29 cellular contexts compared by ENCODE assay signal in the genomic region with DNA sequence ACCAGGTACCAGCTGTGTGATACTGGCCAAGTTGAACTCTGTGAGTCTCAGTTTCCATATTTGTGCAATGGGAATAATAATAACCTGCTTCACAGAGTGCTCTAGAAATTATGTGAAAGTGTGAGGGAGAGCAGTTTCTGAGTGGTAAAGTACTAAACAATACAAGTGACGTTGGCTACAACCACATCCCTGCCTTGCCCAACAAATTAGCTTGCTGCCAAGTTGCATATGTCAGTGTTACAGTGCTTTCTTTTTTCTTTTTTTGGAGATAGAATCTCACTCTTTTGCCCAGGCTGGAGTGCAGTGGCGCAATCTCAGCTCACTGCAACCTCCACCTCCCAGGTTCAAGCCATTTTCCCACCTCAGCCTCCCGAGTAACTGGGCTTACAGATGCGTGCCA.
"Had no signal": no experiment of that assay in that cellular context is flagged by ENCODE, and none has a peak within 500 bp of the region (broad histone marks: within the 10 kb centered on the region; RNA-seq: fewer than 3 reads in every experiment).

No MANE protein-coding gene starts in this region.

- H3K4me3 ChIP-seq: PC-9, SJCRH30, SK-N-MC had no signal

- H3K27ac Mint-ChIP-seq: T-cell had no signal

- H3K27me3 ChIP-seq: SJCRH30 had no signal

- H3K27ac ChIP-seq: PC-9, RWPE1, SJCRH30, SK-N-MC had no signal

- H3K4me1 ChIP-seq: SJCRH30 had no signal

- H3K4me3 Mint-ChIP-seq: T-cell had no signal

- H3K36me3 ChIP-seq: SJCRH30 had no signal

- ATAC-seq: Panc1, Right ventricle myocardium inferior, SK-N-SH treated with all-trans-retinoic acid at 6 μM for 48 hours, T-cell had no signal

- H3K9me3 ChIP-seq: SJCRH30 had no signal

- H2AFZ ChIP-seq: PC-9 had no signal

- H3K4me2 ChIP-seq: PC-9 had no signal

- DNase-seq: Kasumi-1, MM.1S, MV-4-11, NCI-H1092, NCI-H1105, NCI-H1417 treated with DMSO at 0.1 percent for 48 hours, NCI-H1436 treated with DMSO at 0.1 percent for 48 hours, NCI-H1694 treated with DMSO at 0.1 percent for 48 hours, NCI-H187 treated with DMSO at 0.1 percent for 48 hours, NCI-H2029, NCI-H2081, NCI-H2171 treated with DMSO at 0.1 percent for 48 hours, NCI-H2227 treated with DMSO at 0.1 percent for 48 hours, NCI-H345, NCI-H446, NCI-H510A treated with DMSO at 0.1 percent for 48 hours, NCI-H524 treated with DMSO at 0.1 percent for 48 hours, NCI-H526 treated with DMSO at 0.1 percent for 48 hours, NCI-H774, PC-9, SHP77, SIG-M5, SJCRH30, T-cell had no signal

- H3K4me1 Mint-ChIP-seq: T-cell had no signal

- H3K36me3 Mint-ChIP-seq: T-cell had no signal
